In genomic region chr15:83283813-83284562, GRCh38 we compare ENCODE assay signal across 8 cellular contexts. TPM values are rescaled to one million over a fixed set of nuclear protein-coding genes. Genes with fewer than 3 reads are reported as not detected.
A peak's percentile ranks its signal among the peaks of the same experiment; 100 is the strongest.
DNase-seq lines count a peak whose midpoint lies in the region; ATAC-seq and TF ChIP-seq lines count a peak whose summit lies in the region.

No MANE protein-coding gene starts in this region.

- H3K27me3 ChIP-seq in NT2/D1 (ENCODE audit: insufficient read depth, insufficient read length) = peaks cover 69% of the 10 kb centered on the region
- H3K27me3 ChIP-seq in esophagus squamous epithelium = peaks cover 0 to 71% (median 0%) of the 10 kb centered on the region in 4 donors

- H3K27me3 Mint-ChIP-seq in CD14-positive monocyte (ENCODE audit: low read depth in 3 of 3) = peaks cover 79 to 91% (median 81%) of the 10 kb centered on the region in 3 donors
- peaks cover 90% of the 10 kb centered on the region for H3K27me3 Mint-ChIP-seq in neural crest cell (ENCODE audit: low read depth)

- intact Hi-C loops in CD14-positive monocyte (cut with micrococcal nuclease) = no loop called here
- intact Hi-C loops in esophagus squamous epithelium (cut with DNase I) = no loop called here

- H3K36me3 Mint-ChIP-seq in CD14-positive monocyte = peaks cover 3% of the 10 kb centered on the region in 2 donors
- peaks cover 4% of the 10 kb centered on the region for H3K36me3 Mint-ChIP-seq in neural crest cell (ENCODE audit: low read depth)

- no peaks in the 10 kb centered on the region for H3K9me3 ChIP-seq in NT2/D1 (ENCODE audit: insufficient read depth, low read length)
- no peaks in the 10 kb centered on the region for H3K9me3 ChIP-seq in esophagus squamous epithelium

- no peak for DNase-seq in CD14-positive monocyte (ENCODE audit: low spot score)
- no peak for DNase-seq in NT2/D1 (ENCODE audit: low read depth, low spot score)
- no peak for DNase-seq in esophagus squamous epithelium (lab: John Stamatoyannopoulos, UW)
- DNase-seq in neural crest cell (ENCODE audit: low read depth, low spot score) = peak; percentile 22
- DNase-seq in T-helper 9 cell = no peak
- DNase-seq in NAMALWA (ENCODE audit: low spot score) = no peak
- DNase-seq in NCI-H1436 treated with DMSO at 0.1 percent for 48 hours (lab: John Stamatoyannopoulos, UW) = no peak

- no peak overlapping the region for H3K27ac Mint-ChIP-seq in CD14-positive monocyte
- H3K27ac Mint-ChIP-seq in neural crest cell (ENCODE audit: unreplicated experiment) = no peak overlapping the region

- WGBS in esophagus squamous epithelium, 2 donors = 2 to 10% methylated on average over 17 to 19 of the region's 81 CpGs

- H3K9me3 Mint-ChIP-seq in CD14-positive monocyte (peaks cover 0 to 15% (median 2%) of the 10 kb centered on the region in 7 donors), neural crest cell (no peaks in the 10 kb centered on the region)

- H3K36me3 ChIP-seq in NT2/D1 (ENCODE audit: insufficient read depth, insufficient read length, low read length) = peaks cover 9% of the 10 kb centered on the region
- H3K36me3 ChIP-seq in esophagus squamous epithelium = no peaks in the 10 kb centered on the region

- no peak for ATAC-seq in HG03342 (IDR thresholded peaks at IDR 0.05; ENCODE audit: unreplicated experiment)

- no peak for TF ChIP-seq CTCF in CD14-positive monocyte (IDR thresholded peaks at IDR 0.05)
- no peak for TF ChIP-seq CTCF in esophagus squamous epithelium (IDR thresholded peaks at IDR 0.05)
- TF ChIP-seq CTCF in neural crest cell (conservative IDR thresholded peaks at IDR 0.05) = peak; percentile 9

- H3K4me1 ChIP-seq in NT2/D1 (ENCODE audit: insufficient read depth, insufficient read length) (peaks cover 12% of the 10 kb centered on the region), esophagus squamous epithelium (peaks cover 9 to 84% (median 17%) of the 10 kb centered on the region in 3 donors)

- H3K27ac ChIP-seq in esophagus squamous epithelium = peak overlapping the region; percentile 83 to 91 (median 88)

- H3K4me3 ChIP-seq in NT2/D1 (ENCODE audit: insufficient read length, low read depth) (peak overlapping the region; percentile 57), esophagus squamous epithelium (peak overlapping the region; percentile 67 to 80 (median 72))

- H3K4me3 Mint-ChIP-seq in CD14-positive monocyte = peak overlapping the region; percentile 20 to 89
- peak overlapping the region; percentile 85 for H3K4me3 Mint-ChIP-seq in neural crest cell

- no peak for TF ChIP-seq POLR2A in esophagus squamous epithelium (IDR thresholded peaks at IDR 0.05)

- peak overlapping the region; percentile 78 for H3K9ac ChIP-seq in NT2/D1 (ENCODE audit: insufficient read length, low read depth)

- H3K4me1 Mint-ChIP-seq in CD14-positive monocyte (peaks cover 9% of the 10 kb centered on the region), neural crest cell (peaks cover 16% of the 10 kb centered on the region)

RNA-seq across cellular contexts. Expression of gene BNC1, which starts 0.5 kb away (rescaled TPM):
- polyA plus RNA-seq in CD14-positive monocyte = not detected
- total RNA-seq in esophagus squamous epithelium = 10 to 100 TPM; 21.2 to 38.3 (median 26.7) TPM
- total RNA-seq in neural crest cell = 0.25 and 0.35 TPM in 2 replicates

Comparison
In these comparisons a context has a peak if more than half of its experiments do, and no peak if none do; other contexts are left out.
1. RNA of gene BNC1, which starts 0.5 kb away (total RNA-seq): 21.2 to 38.3 TPM in esophagus squamous epithelium; 0.25 to 0.35 TPM in neural crest cell; every median in the first group is over 10 times any median in the second.